ENCODE assay signal across 13 cellular contexts in the genomic region with DNA sequence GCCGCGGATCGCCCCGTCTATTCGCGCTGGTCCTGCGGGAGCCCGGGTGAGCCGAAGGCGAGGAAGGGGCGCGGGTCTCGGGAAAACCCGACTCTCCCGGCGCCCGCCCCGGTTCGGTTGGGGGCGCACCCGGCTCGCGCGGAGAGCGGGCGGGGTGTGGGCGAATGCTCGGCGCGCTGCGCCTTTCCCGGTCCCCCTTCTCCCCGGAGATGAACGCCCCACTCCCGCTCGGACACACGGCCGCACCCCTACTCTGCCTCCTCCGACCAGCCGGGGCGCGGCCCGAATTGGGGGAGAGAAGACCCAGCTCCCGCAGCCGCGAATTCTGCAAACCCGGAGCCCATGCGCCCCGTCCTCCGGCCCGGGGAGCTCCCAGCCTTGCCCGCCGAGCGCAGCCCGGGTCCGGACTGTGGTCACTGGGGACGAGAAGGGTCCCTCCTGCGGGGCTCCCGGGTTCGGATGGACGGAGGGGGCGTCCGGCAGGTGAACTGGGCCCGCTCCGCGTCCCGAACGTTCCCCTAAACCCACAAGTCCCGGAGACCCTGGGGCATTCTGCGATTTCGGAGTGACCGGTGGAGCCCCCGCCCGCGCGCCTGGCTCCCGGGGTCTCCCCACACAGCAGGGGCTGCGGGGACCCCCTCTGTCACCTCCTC. TPM values are rescaled to one million over a fixed set of nuclear protein-coding genes. Genes with fewer than 3 reads are reported as not detected.
DNase-seq lines count a peak whose midpoint lies in the region; ATAC-seq and TF ChIP-seq lines count a peak whose summit lies in the region.
"Had no signal": no experiment of that assay in that cellular context is flagged by ENCODE, and none has a peak within 500 bp of the region (broad histone marks: within the 10 kb centered on the region; RNA-seq: fewer than 3 reads in every experiment).

No MANE protein-coding gene starts in this region.

- H4K20me1 ChIP-seq in IMR-90 (ENCODE audit: insufficient read depth, low read length): peaks cover 4% of the 10 kb centered on the region; the same call in 1 of the 2 replicates
- peaks cover 25% of the 10 kb centered on the region for H4K20me1 ChIP-seq in neural progenitor cell (ENCODE audit: low read depth)

- H3K23ac ChIP-seq in IMR-90 (ENCODE audit: low read depth, low read length): no peak overlapping the region

- no peak for TF ChIP-seq RAD21 in IMR-90 (IDR thresholded peaks at IDR 0.05; ENCODE audit: low read length)

- in situ Hi-C loops in IMR-90 (cut with MboI; ENCODE audit: low sequenced_read_pairs): no loop called here

- H2BK5ac ChIP-seq in IMR-90 (ENCODE audit: low read depth, low read length, poor library complexity, severe bottlenecking): no peak overlapping the region

- H2AFZ ChIP-seq in ACC112 (ENCODE audit: low read length, unreplicated experiment) (no peak overlapping the region), IMR-90 (replicated peaks; ENCODE audit: low read length, poor library complexity) (peak overlapping the region; percentile 69), neural progenitor cell (replicated peaks) (peak overlapping the region; percentile 70)

- peak overlapping the region; percentile 86 for H2AK9ac ChIP-seq in IMR-90 (replicated peaks; ENCODE audit: low read depth, low read length, poor library complexity)

- H3K27me3 ChIP-seq in ACC112 (ENCODE audit: insufficient read depth, low read length) (peaks cover 29% of the 10 kb centered on the region), IMR-90 (ENCODE audit: control insufficient read depth, insufficient read depth, low read length) (peaks cover 30% of the 10 kb centered on the region), neural progenitor cell (peaks cover 69% of the 10 kb centered on the region)

- no TSS peak for BruUV-seq in IMR-90 (replicated peaks; lab: Mats Ljungman, UMichigan)

- no peak overlapping the region for H3K56ac ChIP-seq in IMR-90 (ENCODE audit: extremely low read depth, insufficient read depth, low read length)

- H3K79me2 ChIP-seq in ACC112 (ENCODE audit: control insufficient read depth, insufficient read depth, low read length, unreplicated experiment): no peaks in the 10 kb centered on the region
- no peaks in the 10 kb centered on the region for H3K79me2 ChIP-seq in neural progenitor cell (ENCODE audit: low read depth)

- H4K91ac ChIP-seq in IMR-90 (ENCODE audit: insufficient read depth, low read depth, low read length): no peak overlapping the region

- TF ChIP-seq CTCF in IMR-90 (conservative IDR thresholded peaks at IDR 0.05; ENCODE audit: low read depth, low read length) (no peak), fibroblast of villous mesenchyme (IDR thresholded peaks at IDR 0.05; ENCODE audit: insufficient read depth, low read depth, low read length) (no peak), neural progenitor cell (IDR thresholded peaks at IDR 0.05) (no peak)

- no peaks in the 10 kb centered on the region for H3K9me3 ChIP-seq in IMR-90 (ENCODE audit: control insufficient read depth, insufficient read depth, low read length)
- H3K9me3 ChIP-seq in neural progenitor cell (ENCODE audit: low read depth): no peaks in the 10 kb centered on the region
- H3K9me3 ChIP-seq: body of pancreas, thyroid gland had no signal

- H2AK5ac ChIP-seq in IMR-90 (ENCODE audit: low read depth, low read length): no peak overlapping the region

- no peak overlapping the region for H4K8ac ChIP-seq in IMR-90 (ENCODE audit: low read depth in 2 of 2, low read length in 2 of 2)

- H3K4ac ChIP-seq in IMR-90 (ENCODE audit: low read depth, low read length): no peak overlapping the region

- H2BK15ac ChIP-seq in IMR-90 (ENCODE audit: low read depth, low read length): no peak overlapping the region

- H3K27ac ChIP-seq in ACC112 (ENCODE audit: low read depth, low read length) (no peak overlapping the region), IMR-90 (ENCODE audit: insufficient read depth, low read length) (no peak overlapping the region), neural progenitor cell (no peak overlapping the region)
- H3K27ac ChIP-seq: body of pancreas, SK-N-MC, thyroid gland had no signal

- dilution Hi-C loops in IMR-90 (cut with HindIII; ENCODE audit: low sequenced_read_pairs, unreplicated experiment): no loop called here

- POLR2A ChIA-PET in IMR-90 (lab: Charles Lee; ENCODE audit: unreplicated experiment): no interaction called here

- H3K36me3 Mint-ChIP-seq in neural progenitor cell: no peaks in the 10 kb centered on the region

- H3K27me3 Mint-ChIP-seq in neural progenitor cell (ENCODE audit: insufficient read depth, low read depth): peaks cover 36% of the 10 kb centered on the region

- no peaks in the 10 kb centered on the region for H3K36me3 ChIP-seq in ACC112 (ENCODE audit: insufficient read depth, low read length)
- no peaks in the 10 kb centered on the region for H3K36me3 ChIP-seq in IMR-90 (ENCODE audit: control insufficient read depth, insufficient read depth, low read length)
- H3K36me3 ChIP-seq in neural progenitor cell: no peaks in the 10 kb centered on the region
- H3K36me3 ChIP-seq: thyroid gland had no signal

- DNase-seq in IMR-90: no peak
- no peak for DNase-seq in fibroblast of villous mesenchyme (ENCODE audit: low read depth)
- peak; percentile 40 for DNase-seq in neural progenitor cell (ENCODE audit: low spot score)
- DNase-seq in COR-L47 (lab: John Stamatoyannopoulos, UW): no peak
- no peak for DNase-seq in stimulated activated CD4-positive, alpha-beta T cell treated with anti-CD3 and anti-CD28 coated beads, Interleukin-15, amount 100 ng/mL, for 24 hours
- DNase-seq in left lobe of liver (ENCODE audit: low spot score): no peak
- DNase-seq: GOT3, NCI-H187 treated with DMSO at 0.1 percent for 48 hours had no signal

- peaks cover 10% of the 10 kb centered on the region for H3K4me1 Mint-ChIP-seq in neural progenitor cell

- no peak overlapping the region for H3K14ac ChIP-seq in IMR-90 (replicated peaks; ENCODE audit: low read depth, low read length)

- no peak overlapping the region for H3K27ac Mint-ChIP-seq in neural progenitor cell

- H3K9me3 Mint-ChIP-seq in neural progenitor cell: no peaks in the 10 kb centered on the region

- no peak overlapping the region for H4K5ac ChIP-seq in IMR-90 (ENCODE audit: low read depth, low read length)

- H3K4me3 Mint-ChIP-seq in neural progenitor cell: peak overlapping the region; percentile 80

- WGBS in IMR-90 (ENCODE audit: extremely low coverage in 2 of 2, insufficient read length in 1 of 2), 2 experiments: 1% methylated on average over 19 of the region's 78 CpGs; no CpG with 5 or more reads in 1 of the 2 experiments

- no peak overlapping the region for H3K18ac ChIP-seq in IMR-90 (ENCODE audit: low read depth, low read length)

- H3F3A ChIP-seq in neural progenitor cell (ENCODE audit: low read depth): peaks cover 6% of the 10 kb centered on the region

- H2BK20ac ChIP-seq in IMR-90 (ENCODE audit: low read depth, low read length): no peak overlapping the region

- TF ChIP-seq POLR2A in IMR-90 (IDR thresholded peaks at IDR 0.05; ENCODE audit: low read depth, low read length): no peak

- peak overlapping the region; percentile 74 for H3K4me3 ChIP-seq in ACC112 (ENCODE audit: low read depth, low read length)
- H3K4me3 ChIP-seq in IMR-90 (ENCODE audit: insufficient read depth, low read depth, low read length): peak overlapping the region; percentile 42
- H3K4me3 ChIP-seq in fibroblast of villous mesenchyme (ENCODE audit: low read depth, low read length): peak overlapping the region; percentile 54
- H3K4me3 ChIP-seq in neural progenitor cell: peak overlapping the region; percentile 65
- H3K4me3 ChIP-seq: body of pancreas, SK-N-MC had no signal

- peaks cover 7% of the 10 kb centered on the region for H3K9me1 ChIP-seq in IMR-90 (ENCODE audit: insufficient read depth, low read length)

- CTCF ChIA-PET in IMR-90 (lab: Yijun Ruan, JAX): interaction anchor here (0.7 kb wide), 1 partner anchor 26 kb away, joined by 3 read pairs; no protein-coding TSS in a partner anchor

- H3K4me1 ChIP-seq in ACC112 (ENCODE audit: control insufficient read depth, insufficient read depth, low read length, unreplicated experiment): peaks cover 21% of the 10 kb centered on the region
- peaks cover 3% of the 10 kb centered on the region; the same call in 1 of the 2 replicates for H3K4me1 ChIP-seq in IMR-90 (ENCODE audit: control insufficient read depth, insufficient read depth, low read length)
- peaks cover 9% of the 10 kb centered on the region for H3K4me1 ChIP-seq in neural progenitor cell

- H3K9ac ChIP-seq in IMR-90 (ENCODE audit: low read depth, low read length): no peak overlapping the region; the same call in 1 of the 2 replicates
- no peak overlapping the region for H3K9ac ChIP-seq in neural progenitor cell

- ATAC-seq in IMR-90 (ENCODE audit: low read depth): peak; percentile 28
- no peak for ATAC-seq in left lobe of liver
- no peak for ATAC-seq in GM21529 (IDR thresholded peaks at IDR 0.05; ENCODE audit: unreplicated experiment)

- intact Hi-C loops in IMR-90 (cut with micrococcal nuclease): loop anchor here (2.0 to 5.0 kb wide), 3 partner anchors 154 to 234 kb away; partner anchors contain the start of gene SLC66A2

- no peak overlapping the region for H2BK120ac ChIP-seq in IMR-90 (ENCODE audit: low read depth, low read length)

- no peaks in the 10 kb centered on the region for H3K79me1 ChIP-seq in IMR-90 (ENCODE audit: low read depth in 1 of 2, low read length in 2 of 2)

- H3K4me2 ChIP-seq in IMR-90 (ENCODE audit: low read depth, low read length) (peak overlapping the region; percentile 65; the same call in 1 of the 2 replicates), neural progenitor cell (peak overlapping the region; percentile 80)

TF ChIP-seq in IMR-90, 13 proteins besides CTCF, POLR2A, EP300 and RAD21 (continues in another document):
- TF ChIP-seq RCOR1 (IDR thresholded peaks at IDR 0.05; ENCODE audit: insufficient replicate concordance, low read length) (no peak), BHLHE40 (IDR thresholded peaks at IDR 0.05; ENCODE audit: low read depth, low read length) (no peak), FOS (IDR thresholded peaks at IDR 0.05; ENCODE audit: low read depth, low read length) (no peak), CEBPB (IDR thresholded peaks at IDR 0.05; ENCODE audit: low read depth, low read length) (no peak)
- TF ChIP-seq, protein P1, sequence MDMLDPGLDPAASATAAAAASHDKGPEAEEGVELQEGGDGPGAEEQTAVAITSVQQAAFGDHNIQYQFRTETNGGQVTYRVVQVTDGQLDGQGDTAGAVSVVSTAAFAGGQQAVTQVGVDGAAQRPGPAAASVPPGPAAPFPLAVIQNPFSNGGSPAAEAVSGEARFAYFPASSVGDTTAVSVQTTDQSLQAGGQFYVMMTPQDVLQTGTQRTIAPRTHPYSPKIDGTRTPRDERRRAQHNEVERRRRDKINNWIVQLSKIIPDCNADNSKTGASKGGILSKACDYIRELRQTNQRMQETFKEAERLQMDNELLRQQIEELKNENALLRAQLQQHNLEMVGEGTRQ (IDR thresholded peaks at IDR 0.05; ENCODE audit: low read depth, low read length): no peak

RNA-seq across cellular contexts. Expression of gene KCNG2, which starts 0.7 kb away (rescaled TPM):
- total RNA-seq in IMR-90 (2012; rRNA removed) (not detected in 2 replicates), fibroblast of villous mesenchyme (under 0.01 and 0.64 TPM in 2 replicates), neural progenitor cell (ENCODE audit: low replicate concordance) (0.99 TPM in 1 of 2 replicates, not detected in the other), left lobe of liver (not detected)
- 0.09 TPM in 1 of 2 replicates, not detected in the other for polyA plus RNA-seq in IMR-90 (2012; rRNA removed)
- polyA plus RNA-seq in IMR-90 (2012; cell fraction: cytosol; rRNA removed): 0.16 TPM in 1 of 2 replicates, not detected in the other
- 0.07 TPM in 1 of 2 replicates, not detected in the other for polyA plus RNA-seq in IMR-90 (2012; cell fraction: nucleus; rRNA removed; ENCODE audit: low replicate concordance)
- total RNA-seq: body of pancreas had no signal
